ENCODE assay signal across 8 cellular contexts in the genomic region with DNA sequence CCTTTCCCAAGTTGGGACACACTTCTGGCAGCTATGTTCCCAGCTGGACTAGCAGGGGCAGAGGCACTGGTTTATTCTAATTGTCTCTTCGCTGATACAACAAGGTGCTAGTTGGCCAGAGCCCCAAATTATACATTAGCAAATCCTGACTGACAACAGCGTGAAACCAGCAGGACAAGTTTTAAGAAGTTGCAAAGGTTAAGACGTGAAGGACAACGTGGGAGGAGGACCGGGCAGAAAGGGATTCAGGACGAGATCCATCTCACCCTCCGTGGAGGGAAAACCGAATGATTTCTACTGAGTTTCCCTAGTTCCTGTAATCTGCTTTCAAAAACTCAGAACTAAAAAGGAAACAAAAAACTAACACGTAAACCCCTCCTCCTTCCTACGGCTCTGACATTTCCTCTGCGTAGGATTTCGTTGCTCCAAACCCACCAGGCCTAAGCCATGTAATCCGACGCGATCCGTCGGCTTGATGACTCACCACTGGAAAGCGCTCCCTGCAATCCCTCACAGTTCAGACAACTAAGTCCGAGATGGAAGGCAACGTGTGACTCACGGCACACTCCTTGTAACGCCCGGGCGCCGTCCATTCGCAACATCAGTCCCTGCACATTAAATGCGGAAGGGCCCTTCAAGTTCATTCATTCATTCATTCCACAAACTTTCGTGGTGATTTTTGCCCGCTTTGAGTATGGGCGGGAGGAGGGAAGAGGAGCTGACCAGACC.
DNase-seq lines count a peak whose midpoint lies in the region; ATAC-seq and TF ChIP-seq lines count a peak whose summit lies in the region.

No MANE protein-coding gene starts in this region.

- H3K27ac Mint-ChIP-seq in dendritic cell treated with granulocyte-macrophage colony-stimulating factor and Interleukin-4, amounts not matched to agents 40 ng/mL and 50 ng/mL, for 4 days = peak overlapping the region; percentile 96

- no peaks in the 10 kb centered on the region for H3K9me3 Mint-ChIP-seq in dendritic cell treated with granulocyte-macrophage colony-stimulating factor and Interleukin-4, amounts not matched to agents 40 ng/mL and 50 ng/mL, for 4 days

- no peaks in the 10 kb centered on the region for H3K27me3 Mint-ChIP-seq in dendritic cell treated with granulocyte-macrophage colony-stimulating factor and Interleukin-4, amounts not matched to agents 40 ng/mL and 50 ng/mL, for 4 days

- peak overlapping the region; percentile 90 for H3K4me3 Mint-ChIP-seq in dendritic cell treated with granulocyte-macrophage colony-stimulating factor and Interleukin-4, amounts not matched to agents 40 ng/mL and 50 ng/mL, for 4 days

- peak; percentile 48 for ATAC-seq in GM19023 (IDR thresholded peaks at IDR 0.05; ENCODE audit: unreplicated experiment)
- peak; percentile 49 for ATAC-seq in HG03342 (IDR thresholded peaks at IDR 0.05; ENCODE audit: unreplicated experiment)

- DNase-seq in AG09319 (ENCODE audit: extremely low read depth, low read depth) (peak; percentile 97), NCI-H526 (lab: John Stamatoyannopoulos, UW) (peak; percentile 83 to 90), left kidney (ENCODE audit: low read depth, low spot score) (peak; percentile 96)
- DNase-seq in activated CD4-positive, alpha-beta T cell treated with anti-CD3 and anti-CD28 coated beads, Interleukin-2, amount 50 U/mL, for 1 hour = peak; percentile 64
- peak; percentile 81 for DNase-seq in stimulated activated CD4-positive, alpha-beta T cell treated with anti-CD3 and anti-CD28 coated beads, Interleukin-1b, Interleukin-23, amount 100 ng/mL, for 48 hours

- TF ChIP-seq CTCF in AG09319 (IDR thresholded peaks at IDR 0.05; ENCODE audit: low read depth, low read length) = no peak

- intact Hi-C loops in dendritic cell treated with granulocyte-macrophage colony-stimulating factor and Interleukin-4, amounts not matched to agents 40 ng/mL and 50 ng/mL, for 4 days (cut with micrococcal nuclease) = loop anchor here (1.0 kb wide), 1 partner anchor 30 kb away; a partner anchor contains a TSS

- H3K4me1 Mint-ChIP-seq in dendritic cell treated with granulocyte-macrophage colony-stimulating factor and Interleukin-4, amounts not matched to agents 40 ng/mL and 50 ng/mL, for 4 days (ENCODE audit: low read depth) = peaks cover 18% of the 10 kb centered on the region

- H3K36me3 Mint-ChIP-seq in dendritic cell treated with granulocyte-macrophage colony-stimulating factor and Interleukin-4, amounts not matched to agents 40 ng/mL and 50 ng/mL, for 4 days (ENCODE audit: low read depth) = peaks cover 7% of the 10 kb centered on the region

Comparison
In these comparisons a context has a peak if more than half of its experiments do, and no peak if none do; other contexts are left out.
1. Peak in every context shown above with its lines: DNase-seq and ATAC-seq.